In the genomic region with DNA sequence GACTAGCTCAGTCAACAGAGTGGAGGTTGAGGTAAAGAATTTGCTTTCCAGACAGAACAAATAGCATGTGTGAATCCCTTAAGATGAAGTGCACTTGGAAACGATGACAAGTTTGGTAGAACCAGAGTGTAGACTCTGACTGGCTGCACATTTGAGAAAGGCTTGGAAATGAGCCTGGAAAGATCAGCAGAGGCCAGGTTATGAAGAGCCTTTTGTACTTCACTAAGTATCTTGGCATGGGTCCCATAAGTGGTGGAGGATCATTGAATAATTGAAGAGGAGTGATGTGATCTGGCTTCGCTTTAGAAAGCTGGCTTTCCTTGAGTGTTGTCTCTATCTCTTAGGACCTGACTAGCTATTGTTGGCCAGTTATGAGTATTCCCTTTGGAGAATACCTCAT, we compare ENCODE assay signal across 21 cellular contexts.
DNase-seq lines count a peak whose midpoint lies in the region; ATAC-seq and TF ChIP-seq lines count a peak whose summit lies in the region.
"Had no signal": no experiment of that assay in that cellular context is flagged by ENCODE, and none has a peak within 500 bp of the region (broad histone marks: within the 10 kb centered on the region; RNA-seq: fewer than 3 reads in every experiment).

No MANE protein-coding gene starts in this region.

- no peak overlapping the region for H3K4me2 ChIP-seq in MM.1S (ENCODE audit: low read depth, low read length)
- H3K4me2 ChIP-seq: KMS-11 had no signal

- H3K4me3 ChIP-seq in MM.1S (ENCODE audit: low read length) = no peak overlapping the region
- H3K4me3 ChIP-seq: ovary, right atrium auricular region, stomach had no signal

- no peak for ATAC-seq in GM18909 (IDR thresholded peaks at IDR 0.05; ENCODE audit: poor library complexity, unreplicated experiment)
- ATAC-seq: naive thymus-derived CD8-positive, alpha-beta T cell; Panc1 had no signal

- H3K79me2 ChIP-seq in MM.1S (ENCODE audit: low read length) = no peaks in the 10 kb centered on the region

- H3K9me2 ChIP-seq in MM.1S (replicated peaks; ENCODE audit: insufficient read depth, low read length) = no peaks in the 10 kb centered on the region

- no peaks in the 10 kb centered on the region for H3F3A ChIP-seq in MM.1S (ENCODE audit: insufficient read depth, low read length)

- H3K27me3 ChIP-seq in MM.1S (replicated peaks; ENCODE audit: insufficient read depth, low read length) = no peaks in the 10 kb centered on the region
- H3K27me3 ChIP-seq: ovary, right atrium auricular region, stomach had no signal

- H4K20me1 ChIP-seq in MM.1S (ENCODE audit: insufficient read depth, low read length) = no peaks in the 10 kb centered on the region

- H3K36me3 ChIP-seq in MM.1S (replicated peaks; ENCODE audit: insufficient read depth, low read length) = no peaks in the 10 kb centered on the region
- H3K36me3 ChIP-seq: ovary, right atrium auricular region, stomach had no signal

- no peak overlapping the region for H3K27ac ChIP-seq in MM.1S (ENCODE audit: low read length)
- H3K27ac ChIP-seq: KMS-11, ovary, right atrium auricular region, stomach had no signal

- TF ChIP-seq CTCF in MM.1S (IDR thresholded peaks at IDR 0.05; ENCODE audit: low read length) = no peak

- H3K4me1 ChIP-seq in MM.1S (ENCODE audit: low read length) = no peaks in the 10 kb centered on the region
- H3K4me1 ChIP-seq: right atrium auricular region, stomach had no signal

- no peaks in the 10 kb centered on the region for H3K9me3 ChIP-seq in MM.1S (replicated peaks; ENCODE audit: insufficient read depth, low read length)
- H3K9me3 ChIP-seq: ovary had no signal

- H2AFZ ChIP-seq in MM.1S (ENCODE audit: low read length) = no peak overlapping the region

- DNase-seq in COR-L47 (lab: John Stamatoyannopoulos, UW) = peak; percentile 44
- peak; percentile 22 for DNase-seq in NCI-H1092 treated with DMSO at 0.1 percent for 48 hours (lab: John Stamatoyannopoulos, UW)
- peak; percentile 67 for DNase-seq in NCI-H345 treated with DMSO at 0.1 percent for 48 hours (lab: John Stamatoyannopoulos, UW; ENCODE audit: unreplicated experiment)
- DNase-seq in foreskin melanocyte = peak; percentile 44
- DNase-seq in activated CD4-positive, CD25-positive, alpha-beta regulatory T cell (lab: John Stamatoyannopoulos, UW) = no peak
- no peak for DNase-seq in MM.1S
- no peak for DNase-seq in KG1 (lab: John Stamatoyannopoulos, UW)
- DNase-seq: activated CD4-positive, alpha-beta T cell treated with anti-CD3 and anti-CD28 coated beads, Interleukin-2, amount 10 ng/mL, durations not matched to agents 24 days and 14 days; activated naive CD4-positive, alpha-beta T cell treated with anti-CD3 and anti-CD28 coated beads, Interleukin-2, amount 10 ng/mL, durations not matched to agents 7 days and 5 days; caudate nucleus; dermis blood vessel endothelial cell; head of caudate nucleus; MV-4-11; naive thymus-derived CD8-positive, alpha-beta T cell; stomach; trophoblast cell had no signal

- no peak overlapping the region for H3K9ac ChIP-seq in MM.1S (ENCODE audit: low read length)
- H3K9ac ChIP-seq: KMS-11 had no signal

Comparison
In these comparisons a context has a peak if more than half of its experiments do, and no peak if none do; other contexts are left out.
1. DNase-seq: peak in COR-L47 (single experiment), NCI-H1092 treated with DMSO at 0.1 percent for 48 hours (single experiment), NCI-H345 treated with DMSO at 0.1 percent for 48 hours (single experiment) and foreskin melanocyte (single experiment); none in activated CD4-positive, CD25-positive, alpha-beta regulatory T cell (0 of 4), MM.1S (single experiment) and KG1 (single experiment).